ENCODE assay signal across 28 cellular contexts in genomic region chrX:38285649-38286048, GRCh38.
"Had no signal": no experiment of that assay in that cellular context is flagged by ENCODE, and none has a peak within 500 bp of the region (broad histone marks: within the 10 kb centered on the region; RNA-seq: fewer than 3 reads in every experiment).

No MANE protein-coding gene starts in this region.

- H3K27ac ChIP-seq: neural progenitor cell, ovary, parathyroid adenoma, psoas muscle, right lobe of liver, sigmoid colon, stomach, thoracic aorta, thyroid gland, tibial nerve, upper lobe of left lung, vagina had no signal

- DNase-seq: natural killer cell; occipital lobe; ovary; posterior cingulate gyrus; psoas muscle; right cardiac atrium; right lobe of liver; sigmoid colon; small intestine; stimulated activated CD4-positive, alpha-beta T cell treated with anti-CD3 and anti-CD28 coated beads, Interleukin-15, amount 100 ng/mL, for 24 hours; stimulated activated CD4-positive, alpha-beta T cell treated with anti-CD3 and anti-CD28 coated beads, Interleukin-2, amount 100 ng/mL, for 24 hours; stimulated activated CD4-positive, alpha-beta T cell treated with anti-CD3 and anti-CD28 coated beads, Interleukin-2, amount 100 ng/mL, for 48 hours; stimulated activated CD4-positive, alpha-beta T cell treated with anti-CD3 and anti-CD28 coated beads, Interleukin-4, amount 100 ng/mL, for 24 hours; stimulated activated naive B cell treated with anti-CD40 and anti-IgM and Interleukin-4, amounts not matched to agents 10 μg/mL and 1 μg/mL and 100 μg/mL, for 72 hours; stimulated activated naive CD4-positive, alpha-beta T cell treated with Interleukin-2 at 50 U/mL for 16 hours; stomach; thyroid gland; trophoblast cell; upper lobe of left lung had no signal

- H3K27ac Mint-ChIP-seq: nephron; neural progenitor cell; progenitor cell of endocrine pancreas; stimulated activated naive B cell treated with anti-CD40 and anti-IgM and Interleukin-4, amounts not matched to agents 10 μg/mL and 1 μg/mL and 100 μg/mL, for 72 hours; stimulated activated naive CD8-positive, alpha-beta T cell treated with anti-CD3 and anti-CD28 coated beads, Interleukin-15, Interleukin-2, amounts not matched to agents 100 ng/mL and 50 ng/mL, for 24 hours had no signal

- H3K4me3 Mint-ChIP-seq: natural killer cell; nephron; neural progenitor cell; stimulated activated effector memory CD8-positive, alpha-beta T cell treated with anti-CD3 and anti-CD28 coated beads, Interleukin-12 subunit alpha, Interleukin-12 subunit beta, amount 100 ng/mL, for 72 hours; stimulated activated naive B cell treated with anti-CD40 and anti-IgM and Interleukin-4, amounts not matched to agents 10 μg/mL and 1 μg/mL and 100 μg/mL, for 72 hours; stimulated activated naive CD8-positive, alpha-beta T cell treated with anti-CD3 and anti-CD28 coated beads, Interleukin-15, Interleukin-2, amounts not matched to agents 100 ng/mL and 50 ng/mL, for 24 hours had no signal

- H3K9me3 ChIP-seq: ovary, psoas muscle, right lobe of liver, sigmoid colon, stomach, thoracic aorta, thyroid gland, tibial nerve, upper lobe of left lung, vagina had no signal

- ATAC-seq: natural killer cell; psoas muscle; right cardiac atrium; right lobe of liver; stimulated activated effector memory CD8-positive, alpha-beta T cell treated with anti-CD3 and anti-CD28 coated beads, Interleukin-12 subunit alpha, Interleukin-12 subunit beta, amount 100 ng/mL, for 72 hours; stimulated activated naive B cell treated with anti-CD40 and anti-IgM and Interleukin-4, amounts not matched to agents 10 μg/mL and 1 μg/mL and 100 μg/mL, for 72 hours had no signal

- H3K36me3 Mint-ChIP-seq: natural killer cell, neural progenitor cell had no signal

- H3K36me3 ChIP-seq: neural progenitor cell, ovary, right lobe of liver, sigmoid colon, stomach, thoracic aorta, thyroid gland, tibial nerve, upper lobe of left lung, vagina had no signal

- H3K4me1 ChIP-seq: parathyroid adenoma, psoas muscle, right lobe of liver, sigmoid colon, stomach, thyroid gland, tibial nerve, upper lobe of left lung, vagina had no signal

- H3K27me3 Mint-ChIP-seq: progenitor cell of endocrine pancreas; stimulated activated naive CD8-positive, alpha-beta T cell treated with anti-CD3 and anti-CD28 coated beads, Interleukin-15, Interleukin-2, amounts not matched to agents 100 ng/mL and 50 ng/mL, for 24 hours had no signal

- H3K4me1 Mint-ChIP-seq: natural killer cell; nephron; neural progenitor cell; stimulated activated effector memory CD8-positive, alpha-beta T cell treated with anti-CD3 and anti-CD28 coated beads, Interleukin-12 subunit alpha, Interleukin-12 subunit beta, amount 100 ng/mL, for 72 hours had no signal

- H3K9me3 Mint-ChIP-seq: natural killer cell; nephron; stimulated activated effector memory CD8-positive, alpha-beta T cell treated with anti-CD3 and anti-CD28 coated beads, Interleukin-12 subunit alpha, Interleukin-12 subunit beta, amount 100 ng/mL, for 72 hours; stimulated activated naive CD8-positive, alpha-beta T cell treated with anti-CD3 and anti-CD28 coated beads, Interleukin-15, Interleukin-2, amounts not matched to agents 100 ng/mL and 50 ng/mL, for 24 hours had no signal

- H3K4me3 ChIP-seq: neural progenitor cell, ovary, psoas muscle, right lobe of liver, sigmoid colon, stomach, thoracic aorta, thyroid gland, tibial nerve, upper lobe of left lung, vagina had no signal
